29 cellular contexts compared by ENCODE assay signal in the genomic region with DNA sequence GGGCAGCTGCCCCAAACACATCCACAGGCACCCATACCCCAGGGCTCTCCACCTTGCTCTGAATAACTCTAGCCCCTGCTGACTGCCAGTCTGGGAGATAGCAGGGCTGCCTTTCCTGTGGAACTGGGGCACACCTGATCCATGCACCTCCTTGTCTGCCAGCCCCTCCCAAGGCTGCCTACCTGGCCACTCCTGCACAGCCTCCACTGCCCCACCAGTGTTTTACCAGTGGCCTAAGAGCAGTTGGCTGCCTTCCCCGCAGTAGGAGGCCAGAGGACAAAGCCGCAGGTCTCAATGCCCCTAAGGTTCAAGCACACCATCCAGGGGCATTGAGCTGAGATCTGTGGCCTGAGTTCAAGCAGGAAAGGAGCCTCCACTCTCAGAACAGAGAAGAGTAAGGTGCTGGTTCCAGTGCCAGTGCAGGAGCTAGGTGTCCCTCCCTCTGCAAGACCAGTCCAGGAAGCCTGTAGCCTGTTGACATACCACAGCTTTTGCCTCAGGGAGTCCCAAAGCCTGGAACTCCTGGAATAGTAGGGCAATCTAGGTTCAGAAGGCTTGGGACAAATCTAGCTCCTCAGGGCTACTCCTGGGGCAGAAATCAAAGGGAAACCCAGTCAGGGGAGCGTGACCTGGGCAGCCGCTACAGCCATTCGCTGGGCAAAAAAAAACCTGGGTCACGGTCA.
"Had no signal": no experiment of that assay in that cellular context is flagged by ENCODE, and none has a peak within 500 bp of the region (broad histone marks: within the 10 kb centered on the region; RNA-seq: fewer than 3 reads in every experiment).

No MANE protein-coding gene starts in this region.

- H3K9me3 ChIP-seq: Peyer's patch, SJSA1 had no signal

- H3K27ac Mint-ChIP-seq: activated B cell treated with CpG ODN at 0.5 μM for 24 hours; activated CD4-positive, alpha-beta T cell treated with anti-CD3 and anti-CD28 coated beads, Interleukin-2, amount 10 ng/mL, durations not matched to agents 24 days and 14 days; activated CD8-positive, alpha-beta memory T cell treated with anti-CD3 and anti-CD28 coated beads, Interleukin-2, amount 10 ng/mL, durations not matched to agents 7 days and 5 days; activated naive CD4-positive, alpha-beta T cell treated with anti-CD3 and anti-CD28 coated beads for 36 hours; activated naive CD8-positive, alpha-beta T cell; activated T-helper 17 cell treated with anti-CD3 and anti-CD28 coated beads, Interleukin-2, amount 50 U/mL, for 72 hours; brain had no signal

- H3K4me3 ChIP-seq: Peyer's patch, SJSA1 had no signal

- H3K27ac ChIP-seq: Peyer's patch, RWPE1, SJSA1 had no signal

- H3K27me3 Mint-ChIP-seq: activated B cell treated with CpG ODN at 0.5 μM for 24 hours; activated CD4-positive, alpha-beta T cell treated with anti-CD3 and anti-CD28 coated beads, Interleukin-2, amount 10 ng/mL, durations not matched to agents 24 days and 14 days; activated CD8-positive, alpha-beta memory T cell treated with anti-CD3 and anti-CD28 coated beads, Interleukin-2, amount 10 ng/mL, durations not matched to agents 7 days and 5 days; activated naive CD8-positive, alpha-beta T cell; activated T-helper 17 cell treated with anti-CD3 and anti-CD28 coated beads, Interleukin-2, amount 50 U/mL, for 72 hours had no signal

- H3K4me1 Mint-ChIP-seq: activated B cell treated with CpG ODN at 0.5 μM for 24 hours; activated CD8-positive, alpha-beta memory T cell treated with anti-CD3 and anti-CD28 coated beads, Interleukin-2, amount 10 ng/mL, durations not matched to agents 7 days and 5 days; activated T-helper 17 cell treated with anti-CD3 and anti-CD28 coated beads, Interleukin-2, amount 50 U/mL, for 72 hours; brain had no signal

- H3K36me3 Mint-ChIP-seq: brain had no signal

- DNase-seq: activated B cell treated with CpG ODN at 0.5 μM for 24 hours; activated CD4-positive, alpha-beta T cell treated with anti-CD3 and anti-CD28 coated beads for 1 hour; activated CD4-positive, alpha-beta T cell treated with anti-CD3 and anti-CD28 coated beads, Interleukin-2, amount 10 ng/mL, durations not matched to agents 24 days and 14 days; activated CD4-positive, alpha-beta T cell treated with anti-CD3 and anti-CD28 coated beads, Interleukin-2, amount 50 U/mL, for 48 hours; activated CD8-positive, alpha-beta memory T cell treated with anti-CD3 and anti-CD28 coated beads, Interleukin-2, amount 10 ng/mL, durations not matched to agents 7 days and 5 days; activated gamma-delta T cell; activated naive CD4-positive, alpha-beta T cell treated with anti-CD3 and anti-CD28 coated beads for 36 hours; activated T-cell treated with anti-CD3 and anti-CD28 coated beads, Interleukin-2, amount 50 U/mL, for 48 hours; amygdala; MM.1S; NCI-H1105; NCI-H1436; NCI-H1694 treated with DMSO at 0.1 percent for 48 hours; NCI-H2029 treated with DMSO at 0.1 percent for 48 hours; NCI-H345; NCI-H510A treated with DMSO at 0.1 percent for 48 hours; NCI-H69; NK-92 treated with Interleukin-12 subunit alpha and Interleukin-12 subunit beta, amount 100 ng/mL, for 24 hours; OCI-M1; Right ventricle myocardium superior; SW 1271 had no signal

- ATAC-seq: activated CD8-positive, alpha-beta memory T cell treated with anti-CD3 and anti-CD28 coated beads, Interleukin-2, amount 10 ng/mL, durations not matched to agents 7 days and 5 days; activated T-helper 17 cell treated with anti-CD3 and anti-CD28 coated beads, Interleukin-2, amount 50 U/mL, for 72 hours; SK-N-SH treated with all-trans-retinoic acid at 6 μM for 48 hours had no signal

- H3K4me1 ChIP-seq: Peyer's patch, SJSA1 had no signal

- H3K9me3 Mint-ChIP-seq: activated CD4-positive, alpha-beta T cell treated with anti-CD3 and anti-CD28 coated beads, Interleukin-2, amount 10 ng/mL, durations not matched to agents 24 days and 14 days had no signal

- H3K27me3 ChIP-seq: Peyer's patch, SJSA1 had no signal

- H3K4me3 Mint-ChIP-seq: activated B cell treated with CpG ODN at 0.5 μM for 24 hours; activated CD4-positive, alpha-beta T cell treated with anti-CD3 and anti-CD28 coated beads, Interleukin-2, amount 10 ng/mL, durations not matched to agents 24 days and 14 days; activated CD8-positive, alpha-beta memory T cell treated with anti-CD3 and anti-CD28 coated beads, Interleukin-2, amount 10 ng/mL, durations not matched to agents 7 days and 5 days; activated naive CD4-positive, alpha-beta T cell treated with anti-CD3 and anti-CD28 coated beads for 36 hours; activated naive CD8-positive, alpha-beta T cell; activated T-helper 17 cell treated with anti-CD3 and anti-CD28 coated beads, Interleukin-2, amount 50 U/mL, for 72 hours; brain; central memory CD8-positive, alpha-beta T cell had no signal

- H3K36me3 ChIP-seq: Peyer's patch, SJSA1 had no signal
